ENCODE assay signal across 2 cellular contexts in the genomic region with DNA sequence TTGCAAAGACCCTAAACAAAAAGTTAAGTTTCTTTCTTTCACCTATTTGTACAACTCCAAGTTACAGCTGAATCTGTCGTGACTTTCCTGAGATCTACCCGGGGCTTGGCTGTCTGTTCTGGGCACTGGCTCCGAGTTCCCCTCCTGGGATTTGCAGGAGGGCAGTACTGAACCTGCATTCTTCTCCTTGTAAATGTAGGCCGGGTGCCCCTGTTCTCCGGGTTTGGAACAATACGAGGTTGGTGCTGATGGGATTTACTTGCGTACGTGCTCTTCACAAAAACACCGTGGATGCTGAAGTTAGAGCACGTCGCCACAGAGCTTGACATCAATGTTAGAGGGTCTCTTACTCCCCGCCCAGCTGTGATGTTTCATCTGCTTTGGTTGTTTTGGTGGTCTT.
TF ChIP-seq lines count a peak whose summit lies in the region.

No MANE protein-coding gene starts in this region.

TF ChIP-seq in SK-N-SH, 30 proteins besides CTCF, POLR2A, EP300 and RAD21 (continued from another document):
- TF ChIP-seq PBX3 (IDR thresholded peaks at IDR 0.05): no peak
- no peak for TF ChIP-seq TCF12 (IDR thresholded peaks at IDR 0.05)
- no peak for TF ChIP-seq POLR2AphosphoS5 (IDR thresholded peaks at IDR 0.05; ENCODE audit: low read depth, low read length)
TF ChIP-seq in SK-N-SH: peak in this region for 0.

TF ChIP-seq in SK-N-SH treated with all-trans-retinoic acid at 6 μM for 48 hours, 23 proteins besides CTCF, POLR2A, EP300 and RAD21 (continued from another document):
- TF ChIP-seq, protein P1, sequence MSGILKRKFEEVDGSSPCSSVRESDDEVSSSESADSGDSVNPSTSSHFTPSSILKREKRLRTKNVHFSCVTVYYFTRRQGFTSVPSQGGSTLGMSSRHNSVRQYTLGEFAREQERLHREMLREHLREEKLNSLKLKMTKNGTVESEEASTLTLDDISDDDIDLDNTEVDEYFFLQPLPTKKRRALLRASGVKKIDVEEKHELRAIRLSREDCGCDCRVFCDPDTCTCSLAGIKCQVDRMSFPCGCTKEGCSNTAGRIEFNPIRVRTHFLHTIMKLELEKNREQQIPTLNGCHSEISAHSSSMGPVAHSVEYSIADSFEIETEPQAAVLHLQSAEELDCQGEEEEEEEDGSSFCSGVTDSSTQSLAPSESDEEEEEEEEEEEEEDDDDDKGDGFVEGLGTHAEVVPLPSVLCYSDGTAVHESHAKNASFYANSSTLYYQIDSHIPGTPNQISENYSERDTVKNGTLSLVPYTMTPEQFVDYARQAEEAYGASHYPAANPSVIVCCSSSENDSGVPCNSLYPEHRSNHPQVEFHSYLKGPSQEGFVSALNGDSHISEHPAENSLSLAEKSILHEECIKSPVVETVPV (CRISPR knock-in tag; IDR thresholded peaks at IDR 0.05): no peak
- TF ChIP-seq ZNF565 (CRISPR knock-in tag; conservative IDR thresholded peaks at IDR 0.05; ENCODE audit: low read depth): no peak
- TF ChIP-seq ZFP3 (CRISPR knock-in tag; IDR thresholded peaks at IDR 0.05): no peak
- TF ChIP-seq ISL1 (CRISPR knock-in tag; IDR thresholded peaks at IDR 0.05): no peak
- no peak for TF ChIP-seq GLIS3 (CRISPR knock-in tag; IDR thresholded peaks at IDR 0.05)
